11 cellular contexts compared by ENCODE assay signal in genomic region chrX:46777971-46778810, GRCh38. TPM values are rescaled to one million over a fixed set of nuclear protein-coding genes. Genes with fewer than 3 reads are reported as not detected.
DNase-seq lines count a peak whose midpoint lies in the region; ATAC-seq, FAIRE-seq and TF ChIP-seq lines count a peak whose summit lies in the region.
"Had no signal": no experiment of that assay in that cellular context is flagged by ENCODE, and none has a peak within 500 bp of the region (broad histone marks: within the 10 kb centered on the region; RNA-seq: fewer than 3 reads in every experiment).

No MANE protein-coding gene starts in this region.

- H4K20me1 ChIP-seq in IMR-90 (ENCODE audit: insufficient read depth, low read length) (no peaks in the 10 kb centered on the region), K562 (replicated peaks; ENCODE audit: control insufficient read depth, insufficient read depth, low read length) (no peaks in the 10 kb centered on the region)

- no peak overlapping the region for H2AK9ac ChIP-seq in IMR-90 (replicated peaks; ENCODE audit: low read depth, low read length, poor library complexity)

- TF ChIP-seq CTCF in IMR-90 (conservative IDR thresholded peaks at IDR 0.05; ENCODE audit: low read depth, low read length) (no peak), K562 (IDR thresholded peaks at IDR 0.05 in 2 of 3, conservative IDR thresholded peaks at IDR 0.05 in 1 of 3; ENCODE audit: insufficient read depth in 2 of 3, low read depth in 1 of 3, low read length in 3 of 3) (no peak), BE2C (IDR thresholded peaks at IDR 0.05; ENCODE audit: low read depth, low read length) (no peak)

- no peaks in the 10 kb centered on the region for H3K79me1 ChIP-seq in IMR-90 (ENCODE audit: low read depth in 1 of 2, low read length in 2 of 2)

- ATAC-seq in IMR-90 (ENCODE audit: low read depth) = peak; percentile 61
- no peak for ATAC-seq in K562
- no peak for ATAC-seq in HG03097 (IDR thresholded peaks at IDR 0.05; ENCODE audit: low FRiP score, unreplicated experiment)
- ATAC-seq in GM19397 (IDR thresholded peaks at IDR 0.05; ENCODE audit: unreplicated experiment) = no peak
- ATAC-seq: stimulated activated naive CD8-positive, alpha-beta T cell treated with anti-CD3 and anti-CD28 coated beads, Interleukin-15, Interleukin-2, amounts not matched to agents 100 U/mL and 50 U/mL, for 24 hours had no signal

- FAIRE-seq in K562 (lab: Jason Lieb, UNC) = no peak

- no peak overlapping the region for H3K56ac ChIP-seq in IMR-90 (ENCODE audit: extremely low read depth, insufficient read depth, low read length)

- peak overlapping the region; percentile 77 for H2BK120ac ChIP-seq in IMR-90 (ENCODE audit: low read depth, low read length)

- no peak for TF ChIP-seq EP300 in K562 (IDR thresholded peaks at IDR 0.05; ENCODE audit: low read length)

- no peak overlapping the region for H2AK5ac ChIP-seq in IMR-90 (ENCODE audit: low read depth, low read length)

- H3K9me3 ChIP-seq in IMR-90 (ENCODE audit: control insufficient read depth, insufficient read depth, low read length) (no peaks in the 10 kb centered on the region), K562 (replicated peaks; ENCODE audit: control insufficient read depth, insufficient read depth, low read depth, low read length) (no peaks in the 10 kb centered on the region), mesodermal cell (ENCODE audit: control insufficient read depth, low read length) (no peaks in the 10 kb centered on the region), BE2C (no peaks in the 10 kb centered on the region)

- DNase-seq in Daoy (ENCODE audit: low read depth) (peak; percentile 26), IMR-90 (peak; percentile 56), K562 (ENCODE audit: extremely low read depth in 1 of 4, low spot score in 3 of 4) (no peak), BE2C (no peak), AML-193 (lab: John Stamatoyannopoulos, UW) (no peak)
- DNase-seq: H7; NCI-H1436; stimulated activated naive CD8-positive, alpha-beta T cell treated with anti-CD3 and anti-CD28 coated beads, Interleukin-15, Interleukin-2, amounts not matched to agents 100 U/mL and 50 U/mL, for 24 hours had no signal

- H3K79me2 ChIP-seq in K562 (ENCODE audit: control insufficient read depth, insufficient read depth, low read length) = no peaks in the 10 kb centered on the region

- TF ChIP-seq RAD21 in IMR-90 (IDR thresholded peaks at IDR 0.05; ENCODE audit: low read length) (no peak), K562 (CRISPR knock-in tag; conservative IDR thresholded peaks at IDR 0.05 in 1 of 2, IDR thresholded peaks at IDR 0.05 in 1 of 2) (no peak)

- H3K18ac ChIP-seq in IMR-90 (ENCODE audit: low read depth, low read length) = peak overlapping the region; percentile 91; the same call in 1 of the 2 replicates

- peak overlapping the region; percentile 24; the same call in 1 of the 2 replicates for H3K9ac ChIP-seq in IMR-90 (ENCODE audit: low read depth, low read length)
- H3K9ac ChIP-seq in K562 (ENCODE audit: insufficient read depth in 1 of 2, low read depth in 2 of 2, low read length in 2 of 2) = no peak overlapping the region

- H3K27ac ChIP-seq in IMR-90 (ENCODE audit: insufficient read depth, low read length) (peak overlapping the region; percentile 47; the same call in 1 of the 2 replicates), K562 (ENCODE audit: extremely low read depth, low read depth, low read length) (no peak overlapping the region), mesodermal cell (ENCODE audit: low read depth, low read length, severe bottlenecking) (peak overlapping the region; percentile 74)

- H3K4ac ChIP-seq in IMR-90 (ENCODE audit: low read depth, low read length) = peak overlapping the region; percentile 70

- H3K9me1 ChIP-seq in IMR-90 (ENCODE audit: insufficient read depth, low read length) (no peaks in the 10 kb centered on the region), K562 (ENCODE audit: control insufficient read depth, insufficient read depth, low read length) (no peaks in the 10 kb centered on the region)

- H2AFZ ChIP-seq in IMR-90 (replicated peaks; ENCODE audit: low read length, poor library complexity) (peak overlapping the region; percentile 16), K562 (ENCODE audit: low read depth, low read length) (no peak overlapping the region)

- H3K14ac ChIP-seq in IMR-90 (replicated peaks; ENCODE audit: low read depth, low read length) = peak overlapping the region; percentile 28; the same call in 1 of the 2 replicates

- peak overlapping the region; percentile 76; the same call in 1 of the 2 replicates for H2BK20ac ChIP-seq in IMR-90 (ENCODE audit: low read depth, low read length)

- peak overlapping the region; percentile 73 for H2BK5ac ChIP-seq in IMR-90 (ENCODE audit: low read depth, low read length, poor library complexity, severe bottlenecking)

- BruUV-seq in IMR-90 (replicated peaks; lab: Mats Ljungman, UMichigan) (no TSS peak), K562 (replicated peaks; lab: Mats Ljungman, UMichigan) (no TSS peak)

- H3K36me3 ChIP-seq in IMR-90 (ENCODE audit: control insufficient read depth, insufficient read depth, low read length) (no peaks in the 10 kb centered on the region), K562 (ENCODE audit: control insufficient read depth, insufficient read depth, low read length) (no peaks in the 10 kb centered on the region), mesodermal cell (ENCODE audit: control insufficient read depth, insufficient read depth, low read length) (no peaks in the 10 kb centered on the region), BE2C (no peaks in the 10 kb centered on the region)

- CTCF ChIA-PET in IMR-90 (lab: Yijun Ruan, JAX) (interaction anchor here (0.5 kb wide), 1 partner anchor 29 kb away, joined by 3 read pairs; no protein-coding TSS in a partner anchor), K562 (lab: Yijun Ruan, JAX; ENCODE audit: low intra/inter-chr PET ratio) (no interaction called here)

- dilution Hi-C loops in IMR-90 (cut with HindIII; ENCODE audit: low sequenced_read_pairs, unreplicated experiment) = no loop called here

- H3K4me1 ChIP-seq in IMR-90 (ENCODE audit: control insufficient read depth, insufficient read depth, low read length) (no peaks in the 10 kb centered on the region; the same call in 1 of the 2 replicates), K562 (replicated peaks in 1 of 2; ENCODE audit: control insufficient read depth in 2 of 2, insufficient read depth in 2 of 2, low read length in 2 of 2) (no peaks in the 10 kb centered on the region), mesodermal cell (ENCODE audit: control insufficient read depth, insufficient read depth, low read length, poor library complexity, severe bottlenecking) (no peaks in the 10 kb centered on the region), BE2C (no peaks in the 10 kb centered on the region)

- H3K27me3 ChIP-seq in IMR-90 (ENCODE audit: control insufficient read depth, insufficient read depth, low read length) (peaks cover 3% of the 10 kb centered on the region), K562 (ENCODE audit: control insufficient read depth in 2 of 2, insufficient read depth in 2 of 2, low read length in 2 of 2) (peaks cover 4 to 11% of the 10 kb centered on the region in 2 experiments; a peak in 4 of 5 replicates), BE2C (no peaks in the 10 kb centered on the region)

- H2BK15ac ChIP-seq in IMR-90 (ENCODE audit: low read depth, low read length) = peak overlapping the region; percentile 12; the same call in 1 of the 3 replicates

- TF ChIP-seq POLR2A in IMR-90 (IDR thresholded peaks at IDR 0.05; ENCODE audit: low read depth, low read length) (no peak), K562 (conservative IDR thresholded peaks at IDR 0.05) (no peak)

- H4K8ac ChIP-seq in IMR-90 (ENCODE audit: low read depth in 2 of 2, low read length in 2 of 2) = peak overlapping the region in 1 of 2 experiments; percentile 64; a peak in 1 of 4 replicates

- H3K23ac ChIP-seq in IMR-90 (ENCODE audit: low read depth, low read length) = no peak overlapping the region

- POLR2A ChIA-PET in IMR-90 (lab: Charles Lee; ENCODE audit: unreplicated experiment) (no interaction called here), K562 (lab: Yijun Ruan, JAX) (no interaction called here)

- peak overlapping the region; percentile 75 for H3K4me2 ChIP-seq in IMR-90 (ENCODE audit: low read depth, low read length)
- no peak overlapping the region for H3K4me2 ChIP-seq in K562 (ENCODE audit: insufficient read depth, low read length)

- peak overlapping the region; percentile 82; the same call in 1 of the 2 replicates for H4K5ac ChIP-seq in IMR-90 (ENCODE audit: low read depth, low read length)

- in situ Hi-C loops in IMR-90 (cut with MboI; ENCODE audit: low sequenced_read_pairs) = no loop called here
- in situ Hi-C loops in K562 (cut with MboI) = no loop called here

- H4K91ac ChIP-seq in IMR-90 (ENCODE audit: insufficient read depth, low read depth, low read length) = 0 out of 2 replicates have a peak overlapping the region, but pooled peaks have one; percentile 41

- intact Hi-C loops in IMR-90 (cut with micrococcal nuclease) (no loop called here), K562 (cut with micrococcal nuclease) (no loop called here)

- no CpG with 5 or more reads among the region's 7 CpGs for WGBS in IMR-90 (ENCODE audit: extremely low coverage in 2 of 2, insufficient read length in 1 of 2), 2 experiments
- 0% methylated on average over 7 of the region's 7 CpGs for WGBS in K562 (ENCODE audit: insufficient coverage, low coverage, missing lambda C conversion rate)
- 47% methylated on average over 3 of the region's 7 CpGs; no CpG with 5 or more reads in 1 of the 2 experiments for WGBS in mesodermal cell (ENCODE audit: insufficient coverage in 2 of 2), 2 experiments

- peak overlapping the region; percentile 29; the same call in 1 of the 2 replicates for H3K4me3 ChIP-seq in IMR-90 (ENCODE audit: insufficient read depth, low read depth, low read length)
- H3K4me3 ChIP-seq in K562 = no peak overlapping the region
- no peak overlapping the region for H3K4me3 ChIP-seq in mesodermal cell (ENCODE audit: extremely low read depth, insufficient read depth, low read length, poor library complexity, severe bottlenecking)
- H3K4me3 ChIP-seq in BE2C (ENCODE audit: low read depth, low read length) = no peak overlapping the region

RNA-seq across cellular contexts. Expression of gene SLC9A7, which starts 19.3 kb away (rescaled TPM):
- total RNA-seq in Daoy (2014; rRNA removed; shearing (Covaris generic)) = 13.1 and 26.8 TPM in 2 replicates
- total RNA-seq in IMR-90 (2012; rRNA removed) = 67.5 and 76.4 TPM in 2 replicates
- 14.4 and 14.7 TPM in 2 replicates for polyA plus RNA-seq in IMR-90 (2012; rRNA removed)
- polyA plus RNA-seq in IMR-90 (2012; cell fraction: cytosol; rRNA removed) = 12.7 and 15.1 TPM in 2 replicates
- polyA plus RNA-seq in IMR-90 (2012; cell fraction: nucleus; rRNA removed; ENCODE audit: low replicate concordance) = 11.9 and 17.9 TPM in 2 replicates
- 0.07 and 0.21 TPM in 2 replicates for total RNA-seq in K562 (2011; cell fraction: chromatin; rRNA removed; ENCODE audit: low replicate concordance)
- under 0.01 and 0.33 TPM in 2 replicates for total RNA-seq in K562 (2011; cell fraction: nucleolus; rRNA removed)
- 0.73 and 0.92 TPM in 2 replicates for total RNA-seq in K562 (2011; cell fraction: nucleoplasm; rRNA removed)
- total RNA-seq in K562 (2014; rRNA removed) = 0.04 TPM in 1 of 2 replicates, not detected in the other
- 0.04 TPM in 1 of 2 replicates, not detected in the other for total RNA-seq in K562 (2014; rRNA removed; fragmentation: Illumina TruSeq; extraction: Trizol)
- not detected in 2 replicates for total RNA-seq in K562 (2015; rRNA removed; fragmentation: Illumina TruSeq; extraction: Trizol)
- 0.13 and 0.18 TPM in 2 replicates for total RNA-seq in K562 (2021)
- 0.01 and 0.06 TPM in 2 replicates for polyA plus RNA-seq in K562 (2011; rRNA removed)
- 0.01 TPM in 1 of 2 replicates, not detected in the other for polyA plus RNA-seq in K562 (2011; cell fraction: cytosol; rRNA removed)
- 0.03 TPM in 2 replicates for polyA plus RNA-seq in K562 (2011; cell fraction: nucleus; rRNA removed)
- 0.03 and 0.06 TPM in 2 replicates for polyA plus RNA-seq in K562 (2012)
- polyA plus RNA-seq in K562 (2014; fragmentation: Illumina TruSeq; extraction: Trizol) = 0.01 and 0.13 TPM in 2 replicates
- not detected for polyA plus RNA-seq in K562 (2014; fragmentation: Nextera tagmentation; extraction: Ambion mirVana)
- polyA plus RNA-seq in K562 (2014; rRNA removed) = 0.53 TPM in 1 of 2 replicates, not detected in the other
- 0.04 and 0.06 TPM in 2 replicates for polyA minus RNA-seq in K562 (2011; rRNA and poly(A)+ RNA removed)
- 0.10 TPM in 1 of 2 replicates, not detected in the other for polyA minus RNA-seq in K562 (2011; cell fraction: cytosol; rRNA and poly(A)+ RNA removed)
- 0.27 TPM in 1 of 2 replicates, not detected in the other for polyA minus RNA-seq in K562 (2011; cell fraction: nucleus; rRNA and poly(A)+ RNA removed)
- 1.8 TPM for polyA plus RNA-seq in mesodermal cell (2013, experiment 1 of 2)
- polyA plus RNA-seq in mesodermal cell (2013, experiment 2 of 2) = 1.8 TPM
- polyA plus RNA-seq in BE2C (2012; ENCODE audit: insufficient read depth, insufficient read length, low read depth) = 0.29 TPM

RNA-seq across cellular contexts. Expression of gene RP2, which starts 58.7 kb away (rescaled TPM):
- 9.7 and 11.8 TPM in 2 replicates for total RNA-seq in Daoy (2014; rRNA removed; shearing (Covaris generic))
- total RNA-seq in IMR-90 (2012; rRNA removed) (17.0 and 23.9 TPM in 2 replicates), K562 (2014; rRNA removed) (2.4 and 3.2 TPM in 2 replicates), K562 (2014; rRNA removed; fragmentation: Illumina TruSeq; extraction: Trizol) (6.3 and 7.2 TPM in 2 replicates), K562 (2015; rRNA removed; fragmentation: Illumina TruSeq; extraction: Trizol) (4.4 and 4.9 TPM in 2 replicates), K562 (2021) (3.4 and 3.5 TPM in 2 replicates)
- polyA plus RNA-seq in IMR-90 (2012; rRNA removed) (4.7 and 6.8 TPM in 2 replicates), K562 (2011; rRNA removed) (5.4 and 6.9 TPM in 2 replicates), K562 (2014; fragmentation: Illumina TruSeq; extraction: Trizol) (3.5 and 3.7 TPM in 2 replicates), K562 (2014; fragmentation: Nextera tagmentation; extraction: Ambion mirVana) (1 to 10 TPM; 2.0 to 2.9 TPM), K562 (2014; rRNA removed) (2.8 and 3.7 TPM in 2 replicates)
- 1.6 and 2.1 TPM in 2 replicates for polyA plus RNA-seq in IMR-90 (2012; cell fraction: cytosol; rRNA removed)
- polyA plus RNA-seq in IMR-90 (2012; cell fraction: nucleus; rRNA removed; ENCODE audit: low replicate concordance) = 0.77 and 2.5 TPM in 2 replicates
- 2.2 and 3.5 TPM in 2 replicates for total RNA-seq in K562 (2011; cell fraction: chromatin; rRNA removed; ENCODE audit: low replicate concordance)
- total RNA-seq in K562 (2011; cell fraction: nucleolus; rRNA removed) = 1.0 and 1.4 TPM in 2 replicates
- 2.3 and 3.2 TPM in 2 replicates for total RNA-seq in K562 (2011; cell fraction: nucleoplasm; rRNA removed)
- 1.4 and 3.3 TPM in 2 replicates for polyA plus RNA-seq in K562 (2011; cell fraction: cytosol; rRNA removed)
- polyA plus RNA-seq in K562 (2011; cell fraction: nucleus; rRNA removed) = 0.67 and 1.3 TPM in 2 replicates
- polyA plus RNA-seq in K562 (2012) = 3.4 and 4.3 TPM in 2 replicates
- 7.6 and 9.1 TPM in 2 replicates for polyA minus RNA-seq in K562 (2011; rRNA and poly(A)+ RNA removed)
- 2.2 and 4.6 TPM in 2 replicates for polyA minus RNA-seq in K562 (2011; cell fraction: cytosol; rRNA and poly(A)+ RNA removed)
- 1.3 and 2.0 TPM in 2 replicates for polyA minus RNA-seq in K562 (2011; cell fraction: nucleus; rRNA and poly(A)+ RNA removed)
- polyA plus RNA-seq in mesodermal cell (2013, experiment 1 of 2) = 17.0 TPM
- 16.4 TPM for polyA plus RNA-seq in mesodermal cell (2013, experiment 2 of 2)
- 4.2 TPM for polyA plus RNA-seq in BE2C (2012; ENCODE audit: insufficient read depth, insufficient read length, low read depth)

Comparison
In these comparisons a context has a peak if more than half of its experiments do, and no peak if none do; other contexts are left out.
1. DNase-seq: peak in Daoy (single experiment) and IMR-90 (single experiment); none in K562 (0 of 4), BE2C (single experiment) and AML-193 (0 of 2).